Comparison of ENCODE assay signal across 17 cellular contexts in genomic region chr11:42315846-42316245, GRCh38.
A peak's percentile ranks its signal among the peaks of the same experiment; 100 is the strongest.
DNase-seq lines count a peak whose midpoint lies in the region; ATAC-seq, FAIRE-seq and TF ChIP-seq lines count a peak whose summit lies in the region.
"Had no signal": no experiment of that assay in that cellular context is flagged by ENCODE, and none has a peak within 500 bp of the region (broad histone marks: within the 10 kb centered on the region; RNA-seq: fewer than 3 reads in every experiment).

No MANE protein-coding gene starts in this region.

- no peak overlapping the region for H4K5ac ChIP-seq in H1 (ENCODE audit: insufficient read length, low read depth, low read length)

- no peaks in the 10 kb centered on the region for H3K36me3 Mint-ChIP-seq in HFFc6 (ENCODE audit: low read depth)
- H3K36me3 Mint-ChIP-seq: CD8-positive, alpha-beta memory T cell had no signal

- H3K4me3 Mint-ChIP-seq in HFFc6, result no peak overlapping the region
- H3K4me3 Mint-ChIP-seq: CD8-positive, alpha-beta memory T cell; GM23338; H9 had no signal

- no peak overlapping the region for H3K18ac ChIP-seq in H1 (ENCODE audit: extremely low read depth, low read length)

- H2BK5ac ChIP-seq in H1 (ENCODE audit: low read depth, low read length), result no peak overlapping the region

- no peak overlapping the region for H2AK5ac ChIP-seq in H1 (ENCODE audit: low read depth, low read length)

- no peak for TF ChIP-seq POLR2A in H1 (IDR thresholded peaks at IDR 0.05; ENCODE audit: control extremely low read depth in 1 of 2, low read depth in 2 of 2, low read length in 2 of 2)

- no peaks in the 10 kb centered on the region for H3K27me3 ChIP-seq in H1 (replicated peaks in 1 of 4; ENCODE audit: control insufficient read depth in 3 of 4, extremely low read depth in 1 of 4, insufficient read depth in 3 of 4, low read length in 3 of 4)

- H2BK20ac ChIP-seq in H1 (ENCODE audit: low read length), result no peak overlapping the region

- CTCF ChIA-PET in H1 (lab: Charles Lee; ENCODE audit: partially characterized antibody), result no interaction called here

- DNase-seq in HFFc6, result peak; percentile 75
- DNase-seq in astrocyte of the hippocampus (ENCODE audit: low read depth, low spot score), result peak; percentile 26
- DNase-seq in H1 (ENCODE audit: low read depth in 1 of 2, low spot score in 2 of 2), result no peak
- no peak for DNase-seq in iPS-NIHi11 (ENCODE audit: low spot score)
- DNase-seq: Caco-2; CD8-positive, alpha-beta memory T cell; H9 had no signal

- H3K4me2 ChIP-seq in H1 (ENCODE audit: insufficient read depth in 1 of 2, low read depth in 2 of 2, low read length in 2 of 2), result no peak overlapping the region
- H3K4me2 ChIP-seq: A549, GM23338 had no signal

- no peaks in the 10 kb centered on the region for H3K9me3 ChIP-seq in H1 (ENCODE audit: insufficient read depth in 2 of 2, low read depth in 1 of 2, low read length in 1 of 2)
- no peaks in the 10 kb centered on the region for H3K9me3 ChIP-seq in mesodermal cell (ENCODE audit: control insufficient read depth, low read length)
- H3K9me3 ChIP-seq: A549, Caco-2 had no signal

- H3K9me3 Mint-ChIP-seq in HFFc6, result no peaks in the 10 kb centered on the region; the same call in 1 of the 2 replicates
- H3K9me3 Mint-ChIP-seq: H9 had no signal

- H2BK120ac ChIP-seq in H1 (replicated peaks; ENCODE audit: low read depth, low read length), result no peak overlapping the region

- H3K27ac ChIP-seq in H1 (ENCODE audit: low read depth, low read length) (no peak overlapping the region), mesodermal cell (ENCODE audit: low read depth, low read length, severe bottlenecking) (peak overlapping the region; percentile 79)
- H3K27ac ChIP-seq: A549 had no signal

- no peaks in the 10 kb centered on the region for H3K79me1 ChIP-seq in H1 (ENCODE audit: low read depth, low read length)

- no peak overlapping the region for H3K23ac ChIP-seq in H1 (ENCODE audit: insufficient read length)

- no peak overlapping the region for H3K9ac ChIP-seq in H1 (replicated peaks in 1 of 4; ENCODE audit: extremely low read depth in 1 of 4, low read depth in 3 of 4, low read length in 3 of 4)

- H3K4me1 ChIP-seq in H1 (replicated peaks in 1 of 4; ENCODE audit: control insufficient read depth in 3 of 4, insufficient read depth in 4 of 4, low read length in 3 of 4), result no peaks in the 10 kb centered on the region
- H3K4me1 ChIP-seq in mesodermal cell (ENCODE audit: control insufficient read depth, insufficient read depth, low read length, poor library complexity, severe bottlenecking), result no peaks in the 10 kb centered on the region
- H3K4me1 ChIP-seq: A549, Caco-2 had no signal

- no peaks in the 10 kb centered on the region for H4K20me1 ChIP-seq in H1 (replicated peaks in 1 of 2; ENCODE audit: control insufficient read depth in 1 of 2, insufficient read depth in 2 of 2, low read length in 2 of 2)

- no peaks in the 10 kb centered on the region for H3K79me2 ChIP-seq in H1 (ENCODE audit: control insufficient read depth in 1 of 2, insufficient read depth in 2 of 2, low read length in 2 of 2)

- H2BK12ac ChIP-seq in H1 (ENCODE audit: low read depth, low read length), result no peak overlapping the region

- H3K23me2 ChIP-seq in H1 (ENCODE audit: low read depth, low read length), result no peaks in the 10 kb centered on the region; the same call in 1 of the 2 replicates

- H3K56ac ChIP-seq in H1 (replicated peaks; ENCODE audit: insufficient read length, low read depth, low read length), result no peak overlapping the region

- no peak overlapping the region for H3K14ac ChIP-seq in H1 (ENCODE audit: insufficient read length)

- no peaks in the 10 kb centered on the region for H3K36me3 ChIP-seq in H1 (ENCODE audit: control insufficient read depth in 2 of 4, insufficient read depth in 4 of 4, low read length in 3 of 4)
- H3K36me3 ChIP-seq in mesodermal cell (ENCODE audit: control insufficient read depth, insufficient read depth, low read length), result no peaks in the 10 kb centered on the region

- no peak overlapping the region for H2BK15ac ChIP-seq in H1 (ENCODE audit: low read length)

- H2AFZ ChIP-seq in H1 (ENCODE audit: low read length), result 0 out of 2 replicates have a peak overlapping the region, but pooled peaks have one; percentile 22
- H2AFZ ChIP-seq: GM23338 had no signal

- WGBS in H1 (ENCODE audit: extremely low coverage in 1 of 2, insufficient coverage in 1 of 2, insufficient read length in 1 of 2, insufficient replicate concordance in 2 of 2, low coverage in 1 of 2, low lambda C conversion rate in 2 of 2, missing lambda C conversion rate in 1 of 2), 2 experiments, result 93% methylated on average over 1 of the region's 1 CpG; no CpG with 5 or more reads in 1 of the 2 experiments
- 100% methylated on average over 1 of the region's 1 CpG for WGBS in mesodermal cell (ENCODE audit: insufficient coverage in 2 of 2), 2 experiments

- TF ChIP-seq CTCF in HFFc6 (IDR thresholded peaks at IDR 0.05) (no peak), H1 (IDR thresholded peaks at IDR 0.05; ENCODE audit: control extremely low read depth in 1 of 3, insufficient read depth in 1 of 3, low read depth in 1 of 3, low read length in 3 of 3) (no peak)

- ATAC-seq in GM18873 (IDR thresholded peaks at IDR 0.05; ENCODE audit: low FRiP score, unreplicated experiment) (no peak), HG02852 (IDR thresholded peaks at IDR 0.05; ENCODE audit: unreplicated experiment) (no peak), GM18870 (IDR thresholded peaks at IDR 0.05; ENCODE audit: unreplicated experiment) (no peak)
- ATAC-seq: A549, GM12878, GM23338, HepG2 had no signal

- no peak overlapping the region for H3K27ac Mint-ChIP-seq in HFFc6
- H3K27ac Mint-ChIP-seq: CD8-positive, alpha-beta memory T cell; GM23338; H9 had no signal

- no peak overlapping the region for H3K4me3 ChIP-seq in H1 (ENCODE audit: extremely low read depth in 1 of 4, insufficient read depth in 2 of 4, low read depth in 3 of 4, low read length in 4 of 4)
- no peak overlapping the region for H3K4me3 ChIP-seq in mesodermal cell (ENCODE audit: extremely low read depth, insufficient read depth, low read length, poor library complexity, severe bottlenecking)
- H3K4me3 ChIP-seq: A549, GM12878, GM23338 had no signal

- no peak overlapping the region for H3K4ac ChIP-seq in H1 (replicated peaks; ENCODE audit: insufficient read length, low read depth, low read length)

- H3K27me3 Mint-ChIP-seq in HFFc6 (ENCODE audit: insufficient read depth), result no peaks in the 10 kb centered on the region
- H3K27me3 Mint-ChIP-seq: CD8-positive, alpha-beta memory T cell had no signal

- H4K8ac ChIP-seq in H1 (ENCODE audit: extremely low read depth, insufficient read depth, low read length), result no peak overlapping the region

- FAIRE-seq in H1 (lab: Jason Lieb, UNC), result no peak
- FAIRE-seq: A549, GM12878, GM18507, HepG2, HTR-8/SVneo had no signal

- POLR2A ChIA-PET in H1 (lab: Charles Lee; ENCODE audit: partially characterized antibody), result no interaction called here

- no peak for TF ChIP-seq RAD21 in H1 (IDR thresholded peaks at IDR 0.05 in 1 of 2, conservative IDR thresholded peaks at IDR 0.05 in 1 of 2; ENCODE audit: low read depth in 2 of 2, low read length in 2 of 2)

- no peak for TF ChIP-seq EP300 in H1 (IDR thresholded peaks at IDR 0.05; ENCODE audit: borderline replicate concordance in 1 of 2, low read depth in 2 of 2, low read length in 2 of 2)

- no peak overlapping the region for H4K91ac ChIP-seq in H1 (replicated peaks; ENCODE audit: insufficient read length, low read length)

- peaks cover 28% of the 10 kb centered on the region; the same call in 1 of the 2 replicates for H3K4me1 Mint-ChIP-seq in HFFc6 (ENCODE audit: low read depth)
- H3K4me1 Mint-ChIP-seq: CD8-positive, alpha-beta memory T cell; GM23338; H9 had no signal

TF ChIP-seq in H1, 55 proteins besides CTCF, POLR2A, EP300 and RAD21:
- TF ChIP-seq GABPA (IDR thresholded peaks at IDR 0.05; ENCODE audit: borderline replicate concordance, insufficient read depth, low read length) (no peak), SIN3A (conservative IDR thresholded peaks at IDR 0.05 in 1 of 2, IDR thresholded peaks at IDR 0.05 in 1 of 2; ENCODE audit: low read depth in 1 of 2, low read length in 2 of 2) (no peak), CBX8 (IDR thresholded peaks at IDR 0.05; ENCODE audit: borderline replicate concordance, low read depth, low read length) (no peak), HDAC6 (IDR thresholded peaks at IDR 0.05; ENCODE audit: low read depth, low read length) (no peak)

Comparison
In these comparisons a context has a peak if more than half of its experiments do, and no peak if none do; other contexts are left out.
1. DNase-seq: peak in HFFc6 (single experiment) and astrocyte of the hippocampus (single experiment); none in H1 (0 of 2) and iPS-NIHi11 (single experiment).